ENCODE assay signal across 23 cellular contexts in genomic region chr17:38599398-38599856, GRCh38. TPM values are rescaled to one million over a fixed set of nuclear protein-coding genes. Genes with fewer than 3 reads are reported as not detected.
"Had no signal": no experiment of that assay in that cellular context is flagged by ENCODE, and none has a peak within 500 bp of the region (broad histone marks: within the 10 kb centered on the region; RNA-seq: fewer than 3 reads in every experiment).

No MANE protein-coding gene starts in this region.

- H3K9me3 ChIP-seq: esophagus muscularis mucosa, sigmoid colon, thoracic aorta, vagina had no signal

- H3K36me3 Mint-ChIP-seq: activated naive CD4-positive, alpha-beta T cell treated with anti-CD3 and anti-CD28 coated beads, Interleukin-2, amount 10 ng/mL, durations not matched to agents 7 days and 5 days; stimulated activated naive B cell treated with anti-CD40 and anti-IgM and Interleukin-4, amounts not matched to agents 10 μg/mL and 1 μg/mL and 100 μg/mL, for 72 hours; type B pancreatic cell had no signal

- H3K79me2 ChIP-seq: hepatocyte had no signal

- H3K4me2 ChIP-seq: hepatocyte had no signal

- H3K27ac ChIP-seq: esophagus muscularis mucosa, hepatocyte, sigmoid colon, thoracic aorta, vagina had no signal

- H3K4me3 Mint-ChIP-seq: activated naive CD4-positive, alpha-beta T cell treated with anti-CD3 and anti-CD28 coated beads, Interleukin-2, amount 10 ng/mL, durations not matched to agents 7 days and 5 days; activated T-cell treated with anti-CD3 and anti-CD28 coated beads, Interleukin-2, amount 50 U/mL, for 4 hours; effector memory CD8-positive, alpha-beta T cell; nephron progenitor cell; stimulated activated naive B cell treated with anti-CD40 and anti-IgM and Interleukin-4, amounts not matched to agents 10 μg/mL and 1 μg/mL and 100 μg/mL, for 72 hours had no signal

- H3K27ac Mint-ChIP-seq: activated naive CD4-positive, alpha-beta T cell treated with anti-CD3 and anti-CD28 coated beads, Interleukin-2, amount 10 ng/mL, durations not matched to agents 7 days and 5 days; activated T-helper 2 cell treated with anti-CD3 and anti-CD28 coated beads, Interferon-gamma antibody, Interleukin-2, Interleukin-4, amounts not matched to agents 10 μg/mL and 5 μg/mL and 100 μg/mL, durations not matched to agents 14 hours and 24 hours and 36 hours; effector memory CD8-positive, alpha-beta T cell; nephron progenitor cell; stimulated activated naive B cell treated with anti-CD40 and anti-IgM and Interleukin-4, amounts not matched to agents 10 μg/mL and 1 μg/mL and 100 μg/mL, for 72 hours had no signal

- H3K36me3 ChIP-seq: esophagus muscularis mucosa, sigmoid colon, thoracic aorta, vagina had no signal

- H3K27me3 ChIP-seq: vagina had no signal

- H2AFZ ChIP-seq: hepatocyte had no signal

- FAIRE-seq: colon, frontal cortex had no signal

- DNase-seq: activated CD4-positive, alpha-beta T cell treated with anti-CD3 and anti-CD28 coated beads for 1 hour; activated CD4-positive, alpha-beta T cell treated with anti-CD3 and anti-CD28 coated beads, Interleukin-2, amount 50 U/mL, for 4 hours; activated CD8-positive, alpha-beta memory T cell treated with anti-CD3 and anti-CD28 coated beads, Interleukin-2, amount 50 U/mL, for 48 hours; activated naive CD4-positive, alpha-beta T cell treated with anti-CD3 and anti-CD28 coated beads, Interleukin-2, amount 10 ng/mL, durations not matched to agents 7 days and 5 days; activated T-cell treated with anti-CD3 and anti-CD28 coated beads, Interleukin-2, amount 50 U/mL, for 4 hours; effector memory CD8-positive, alpha-beta T cell; glutamatergic neuron; left cardiac atrium; nephron progenitor cell; occipital lobe; sigmoid colon; stimulated activated CD4-positive, alpha-beta T cell treated with anti-CD3 and anti-CD28 coated beads, Interleukin-2, amount 100 ng/mL, for 48 hours; stimulated activated CD8-positive, alpha-beta memory T cell treated with anti-CD3 and anti-CD28 coated beads, Interleukin-4, amount 100 ng/mL, for 48 hours; stimulated activated naive B cell treated with anti-CD40 and anti-IgM and Interleukin-4, amounts not matched to agents 10 μg/mL and 1 μg/mL and 100 μg/mL, for 72 hours had no signal

- H3K9me3 Mint-ChIP-seq: activated naive CD4-positive, alpha-beta T cell treated with anti-CD3 and anti-CD28 coated beads, Interleukin-2, amount 10 ng/mL, durations not matched to agents 7 days and 5 days; activated T-cell treated with anti-CD3 and anti-CD28 coated beads, Interleukin-2, amount 50 U/mL, for 4 hours; activated T-helper 2 cell treated with anti-CD3 and anti-CD28 coated beads, Interferon-gamma antibody, Interleukin-2, Interleukin-4, amounts not matched to agents 10 μg/mL and 5 μg/mL and 100 μg/mL, durations not matched to agents 14 hours and 24 hours and 36 hours; effector memory CD8-positive, alpha-beta T cell; nephron progenitor cell; stimulated activated naive B cell treated with anti-CD40 and anti-IgM and Interleukin-4, amounts not matched to agents 10 μg/mL and 1 μg/mL and 100 μg/mL, for 72 hours; type B pancreatic cell had no signal

- H3K4me1 Mint-ChIP-seq: activated naive CD4-positive, alpha-beta T cell treated with anti-CD3 and anti-CD28 coated beads, Interleukin-2, amount 10 ng/mL, durations not matched to agents 7 days and 5 days had no signal

- ATAC-seq: effector memory CD8-positive, alpha-beta T cell; left cardiac atrium had no signal

- H3K4me3 ChIP-seq: esophagus muscularis mucosa, hepatocyte, sigmoid colon, thoracic aorta, vagina had no signal

RNA-seq across cellular contexts. Expression of gene SRCIN1, which starts 6.3 kb away (rescaled TPM):
- total RNA-seq: mononuclear cell, thoracic aorta had no signal
